In the genomic region with DNA sequence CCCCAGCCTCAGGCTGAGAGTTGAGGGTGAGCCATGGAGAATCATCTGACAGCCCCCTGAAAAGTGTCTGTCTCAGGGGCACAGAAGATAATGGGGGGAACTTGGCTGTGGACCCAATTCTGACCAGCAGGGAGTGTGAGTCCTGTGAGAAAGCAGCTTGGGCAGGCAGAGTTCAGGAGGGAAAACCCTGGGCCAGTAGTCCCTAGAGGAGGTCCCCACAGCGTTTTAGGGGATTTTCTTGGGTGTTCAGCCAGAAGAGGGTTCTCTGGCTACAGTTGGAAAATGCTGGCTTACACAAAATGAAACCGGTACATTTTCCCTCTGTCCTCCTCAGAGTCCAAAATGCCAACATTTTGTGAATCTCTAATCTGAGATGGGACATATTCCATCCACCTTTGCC, we compare ENCODE assay signal across 20 cellular contexts. TPM values are rescaled to one million over a fixed set of nuclear protein-coding genes. Genes with fewer than 3 reads are reported as not detected.
DNase-seq lines count a peak whose midpoint lies in the region; ATAC-seq and TF ChIP-seq lines count a peak whose summit lies in the region.
"Had no signal": no experiment of that assay in that cellular context is flagged by ENCODE, and none has a peak within 500 bp of the region (broad histone marks: within the 10 kb centered on the region; RNA-seq: fewer than 3 reads in every experiment).

No MANE protein-coding gene starts in this region.

- peak overlapping the region; percentile 5 for H2BK15ac ChIP-seq in mesenchymal stem cell (ENCODE audit: low read depth, poor library complexity, severe bottlenecking)

- no peak overlapping the region for H3K14ac ChIP-seq in mesenchymal stem cell (ENCODE audit: low read length in 2 of 2)

- H3K27ac ChIP-seq in mesenchymal stem cell (ENCODE audit: low read length, poor library complexity, severe bottlenecking) = no peak overlapping the region
- H3K27ac ChIP-seq: SJSA1, testis had no signal

- peaks cover 25% of the 10 kb centered on the region for H3K4me1 ChIP-seq in mesenchymal stem cell (ENCODE audit: control insufficient read depth, insufficient read depth, low read depth, low read length)

- POLR2A ChIA-PET in GM10248 (lab: Yijun Ruan, JAX) = no interaction called here
- POLR2A ChIA-PET in T-cell (lab: Charles Lee) = no interaction called here

- H2AFZ ChIP-seq in mesenchymal stem cell (ENCODE audit: low read depth, low read length) = no peak overlapping the region

- CTCF ChIA-PET in GM10248 (lab: Yijun Ruan, JAX) = interaction anchor here (0.9 to 1.9 kb wide), 6 partner anchors 12 to 130 kb away, joined by 3 to 5 read pairs (median 4); a partner anchor contains a TSS
- CTCF ChIA-PET in T-cell (lab: Charles Lee) = no interaction called here

- no peaks in the 10 kb centered on the region for H3K9me3 ChIP-seq in mesenchymal stem cell (ENCODE audit: control insufficient read depth, low read length)
- H3K9me3 ChIP-seq: HAP-1, SJSA1, testis had no signal

- no peaks in the 10 kb centered on the region for H3K27me3 Mint-ChIP-seq in T-cell
- H3K27me3 Mint-ChIP-seq: activated CD4-positive, alpha-beta T cell treated with anti-CD3 and anti-CD28 coated beads, Interleukin-2, amount 10 ng/mL, durations not matched to agents 7 days and 5 days; central memory CD8-positive, alpha-beta T cell had no signal

- peak overlapping the region; percentile 16 to 31 for H3K27ac Mint-ChIP-seq in T-cell
- H3K27ac Mint-ChIP-seq: activated CD4-positive, alpha-beta T cell treated with anti-CD3 and anti-CD28 coated beads, Interleukin-2, amount 10 ng/mL, durations not matched to agents 7 days and 5 days had no signal

- no peak overlapping the region for H2AK5ac ChIP-seq in mesenchymal stem cell (ENCODE audit: low read length, severe bottlenecking)

- H3K18ac ChIP-seq in mesenchymal stem cell (ENCODE audit: low read depth in 1 of 2, low read length in 2 of 2) = no peak overlapping the region

- peak; percentile 40 for ATAC-seq in GM18868 (IDR thresholded peaks at IDR 0.05; ENCODE audit: unreplicated experiment)
- ATAC-seq in T-cell (replicated peaks in 1 of 4) = no peak
- ATAC-seq in GM19452 (IDR thresholded peaks at IDR 0.05; ENCODE audit: unreplicated experiment) = no peak
- ATAC-seq: right cardiac atrium had no signal

- H3K36me3 ChIP-seq in mesenchymal stem cell (ENCODE audit: control insufficient read depth in 1 of 2, insufficient read depth in 2 of 2, low read depth in 1 of 2, low read length in 2 of 2) = peaks cover 4 to 15% of the 10 kb centered on the region in 2 experiments

- H3K23ac ChIP-seq in mesenchymal stem cell (ENCODE audit: low read length in 2 of 2) = no peak overlapping the region

- no peak overlapping the region for H4K91ac ChIP-seq in mesenchymal stem cell (ENCODE audit: low read length)

- TF ChIP-seq CTCF in GM10248 (IDR thresholded peaks at IDR 0.05; ENCODE audit: control extremely low read depth, extremely low read depth, low read depth, missing control alignments) = peak; percentile 33

- 81% methylated on average over 2 of the region's 2 CpGs for WGBS in mesenchymal stem cell

- no peak overlapping the region for H3K4ac ChIP-seq in mesenchymal stem cell (ENCODE audit: low read depth in 1 of 2, low read length in 2 of 2)

- DNase-seq in GM10248 (ENCODE audit: extremely low spot score) (peak; percentile 66), T-cell (no peak), mesenchymal stem cell (no peak), cerebellar cortex (ENCODE audit: low spot score) (no peak), NCI-H1694 treated with DMSO at 0.1 percent for 48 hours (lab: John Stamatoyannopoulos, UW) (no peak)
- DNase-seq: activated CD4-positive, alpha-beta T cell treated with anti-CD3 and anti-CD28 coated beads, Interleukin-2, amount 10 ng/mL, durations not matched to agents 7 days and 5 days; activated T-cell treated with anti-CD3 and anti-CD28 coated beads, Interleukin-2, amount 50 U/mL, for 48 hours; hypothalamus; kidney glomerular epithelial cell; midbrain; NCI-H1694; NCI-H510A; OCI-M1; testis had no signal

- H3K79me1 ChIP-seq in mesenchymal stem cell (replicated peaks; ENCODE audit: low read length, poor library complexity, severe bottlenecking) = peaks cover 10% of the 10 kb centered on the region

- no peak overlapping the region for H2BK5ac ChIP-seq in mesenchymal stem cell (ENCODE audit: low read depth, low read length, poor library complexity, severe bottlenecking)

- H3K4me1 Mint-ChIP-seq in T-cell = peaks cover 37 to 40% (median 39%) of the 10 kb centered on the region in 3 donors
- H3K4me1 Mint-ChIP-seq: central memory CD8-positive, alpha-beta T cell had no signal

- peaks cover 20% of the 10 kb centered on the region for H3K36me3 Mint-ChIP-seq in T-cell

- no peak overlapping the region for H2BK120ac ChIP-seq in mesenchymal stem cell (ENCODE audit: low read depth, low read length)

- peak overlapping the region in 1 of 2 experiments; percentile 86 for H2BK12ac ChIP-seq in mesenchymal stem cell (ENCODE audit: low read length in 2 of 2)

- no peak overlapping the region for H3K4me3 ChIP-seq in mesenchymal stem cell (ENCODE audit: insufficient read depth in 1 of 2, low read depth in 1 of 2, low read length in 2 of 2)
- H3K4me3 ChIP-seq: HAP-1, SJSA1, testis had no signal

- no peaks in the 10 kb centered on the region for H3K27me3 ChIP-seq in mesenchymal stem cell (ENCODE audit: control insufficient read depth in 1 of 2, insufficient read depth in 1 of 2, low read length in 2 of 2)
- H3K27me3 ChIP-seq: SJSA1, testis had no signal

- no peaks in the 10 kb centered on the region for H3K9me3 Mint-ChIP-seq in T-cell
- H3K9me3 Mint-ChIP-seq: activated CD4-positive, alpha-beta T cell treated with anti-CD3 and anti-CD28 coated beads, Interleukin-2, amount 10 ng/mL, durations not matched to agents 7 days and 5 days; central memory CD8-positive, alpha-beta T cell had no signal

- no peak overlapping the region for H3K4me2 ChIP-seq in mesenchymal stem cell (ENCODE audit: low read length, poor library complexity, severe bottlenecking)

- H3K9ac ChIP-seq in mesenchymal stem cell (ENCODE audit: low read length) = no peak overlapping the region

- H3K4me3 Mint-ChIP-seq in T-cell = no peak overlapping the region
- H3K4me3 Mint-ChIP-seq: activated CD4-positive, alpha-beta T cell treated with anti-CD3 and anti-CD28 coated beads, Interleukin-2, amount 10 ng/mL, durations not matched to agents 7 days and 5 days; central memory CD8-positive, alpha-beta T cell had no signal

- no peak overlapping the region for H4K8ac ChIP-seq in mesenchymal stem cell (ENCODE audit: low read length)

RNA-seq across cellular contexts. Expression of a gene that starts 35.8 kb away (rescaled TPM):
- 10 to 100 TPM; 54.2 to 74.7 (median 67.9) TPM for total RNA-seq in T-cell
- 113 TPM for polyA plus RNA-seq in mesenchymal stem cell (2013, experiment 1 of 2)
- 115 TPM for polyA plus RNA-seq in mesenchymal stem cell (2013, experiment 2 of 2)
